2 cellular contexts compared by ENCODE assay signal in the genomic region with DNA sequence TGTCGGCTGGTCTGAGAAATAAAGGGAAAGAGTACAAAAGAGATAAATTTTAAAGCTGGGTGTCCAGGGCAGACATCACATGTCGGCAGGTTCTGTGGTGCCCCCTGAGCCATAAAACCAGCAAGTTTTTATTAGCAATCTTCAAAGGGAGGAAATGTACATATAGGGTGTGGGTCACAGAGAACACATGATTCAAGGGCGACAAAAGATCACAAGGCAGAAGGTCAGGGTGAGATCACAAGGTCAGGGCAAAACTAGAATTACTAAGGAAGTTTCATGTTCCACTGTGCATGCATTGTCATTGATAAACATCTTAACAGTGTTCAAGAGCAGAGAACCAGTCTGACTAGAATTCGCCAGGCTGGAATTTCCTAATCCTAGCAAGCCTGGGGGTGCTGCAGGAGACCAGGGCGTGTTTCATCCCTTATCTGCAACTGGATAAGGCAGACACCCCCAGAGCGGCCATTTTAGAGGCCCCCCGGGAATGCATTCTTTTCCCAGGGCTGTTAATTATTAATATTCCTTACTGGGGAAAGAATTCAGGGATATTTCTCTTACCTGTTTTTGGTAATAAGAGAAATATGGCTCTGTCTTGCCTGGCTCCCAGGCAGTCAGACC.
TF ChIP-seq lines count a peak whose summit lies in the region.
"Not testable (repeated sequence)": the region's sequence is repeated elsewhere in the genome, so short reads cannot be mapped to it uniquely, and the experiment has no call there.

No MANE protein-coding gene starts in this region.

TF ChIP-seq in K562, 482 proteins besides CTCF, POLR2A, EP300 and RAD21:
- TF ChIP-seq NR2C2 (CRISPR knock-in tag; IDR thresholded peaks at IDR 0.05): not testable (repeated sequence)
- TF ChIP-seq NR2C2 (tag; IDR thresholded peaks at IDR 0.05) (0 out of 2 replicates have a peak, but pooled peaks have one; percentile 15), ESRRA (IDR thresholded peaks at IDR 0.05; ENCODE audit: borderline replicate concordance, low read depth) (peak; percentile 45; the same call in 1 of the 2 replicates)

TF ChIP-seq in HepG2, 621 proteins besides CTCF, POLR2A, EP300 and RAD21:
- TF ChIP-seq NCOR1 (IDR thresholded peaks at IDR 0.05; ENCODE audit: borderline replicate concordance, low read length): peak; percentile 35; the same call in 1 of the 2 replicates
- TF ChIP-seq ASH2L (IDR thresholded peaks at IDR 0.05; ENCODE audit: insufficient read length, low read depth, low read length): peak; percentile 36
- TF ChIP-seq HHEX (CRISPR knock-in tag; IDR thresholded peaks at IDR 0.05): 0 out of 2 replicates have a peak, but pooled peaks have one; percentile 23
- TF ChIP-seq NR2F2 (IDR thresholded peaks at IDR 0.05; ENCODE audit: borderline replicate concordance, low read depth): peak; percentile 77
- TF ChIP-seq, protein P1, sequence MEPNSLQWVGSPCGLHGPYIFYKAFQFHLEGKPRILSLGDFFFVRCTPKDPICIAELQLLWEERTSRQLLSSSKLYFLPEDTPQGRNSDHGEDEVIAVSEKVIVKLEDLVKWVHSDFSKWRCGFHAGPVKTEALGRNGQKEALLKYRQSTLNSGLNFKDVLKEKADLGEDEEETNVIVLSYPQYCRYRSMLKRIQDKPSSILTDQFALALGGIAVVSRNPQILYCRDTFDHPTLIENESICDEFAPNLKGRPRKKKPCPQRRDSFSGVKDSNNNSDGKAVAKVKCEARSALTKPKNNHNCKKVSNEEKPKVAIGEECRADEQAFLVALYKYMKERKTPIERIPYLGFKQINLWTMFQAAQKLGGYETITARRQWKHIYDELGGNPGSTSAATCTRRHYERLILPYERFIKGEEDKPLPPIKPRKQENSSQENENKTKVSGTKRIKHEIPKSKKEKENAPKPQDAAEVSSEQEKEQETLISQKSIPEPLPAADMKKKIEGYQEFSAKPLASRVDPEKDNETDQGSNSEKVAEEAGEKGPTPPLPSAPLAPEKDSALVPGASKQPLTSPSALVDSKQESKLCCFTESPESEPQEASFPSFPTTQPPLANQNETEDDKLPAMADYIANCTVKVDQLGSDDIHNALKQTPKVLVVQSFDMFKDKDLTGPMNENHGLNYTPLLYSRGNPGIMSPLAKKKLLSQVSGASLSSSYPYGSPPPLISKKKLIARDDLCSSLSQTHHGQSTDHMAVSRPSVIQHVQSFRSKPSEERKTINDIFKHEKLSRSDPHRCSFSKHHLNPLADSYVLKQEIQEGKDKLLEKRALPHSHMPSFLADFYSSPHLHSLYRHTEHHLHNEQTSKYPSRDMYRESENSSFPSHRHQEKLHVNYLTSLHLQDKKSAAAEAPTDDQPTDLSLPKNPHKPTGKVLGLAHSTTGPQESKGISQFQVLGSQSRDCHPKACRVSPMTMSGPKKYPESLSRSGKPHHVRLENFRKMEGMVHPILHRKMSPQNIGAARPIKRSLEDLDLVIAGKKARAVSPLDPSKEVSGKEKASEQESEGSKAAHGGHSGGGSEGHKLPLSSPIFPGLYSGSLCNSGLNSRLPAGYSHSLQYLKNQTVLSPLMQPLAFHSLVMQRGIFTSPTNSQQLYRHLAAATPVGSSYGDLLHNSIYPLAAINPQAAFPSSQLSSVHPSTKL (CRISPR knock-in tag; IDR thresholded peaks at IDR 0.05): peak; percentile 43
- TF ChIP-seq GABPA (IDR thresholded peaks at IDR 0.05; ENCODE audit: low read depth, low read length); CREM (CRISPR knock-in tag; IDR thresholded peaks at IDR 0.05); FOXP1 (IDR thresholded peaks at IDR 0.05): not testable (repeated sequence)
- 0 out of 2 replicates have a peak, but pooled peaks have one; percentile 24 for TF ChIP-seq GABPA (CRISPR knock-in tag; IDR thresholded peaks at IDR 0.05; ENCODE audit: low read depth)
- TF ChIP-seq BCL6 (CRISPR knock-in tag; IDR thresholded peaks at IDR 0.05): peak; percentile 14; the same call in 1 of the 2 replicates
- TF ChIP-seq, protein P2, sequence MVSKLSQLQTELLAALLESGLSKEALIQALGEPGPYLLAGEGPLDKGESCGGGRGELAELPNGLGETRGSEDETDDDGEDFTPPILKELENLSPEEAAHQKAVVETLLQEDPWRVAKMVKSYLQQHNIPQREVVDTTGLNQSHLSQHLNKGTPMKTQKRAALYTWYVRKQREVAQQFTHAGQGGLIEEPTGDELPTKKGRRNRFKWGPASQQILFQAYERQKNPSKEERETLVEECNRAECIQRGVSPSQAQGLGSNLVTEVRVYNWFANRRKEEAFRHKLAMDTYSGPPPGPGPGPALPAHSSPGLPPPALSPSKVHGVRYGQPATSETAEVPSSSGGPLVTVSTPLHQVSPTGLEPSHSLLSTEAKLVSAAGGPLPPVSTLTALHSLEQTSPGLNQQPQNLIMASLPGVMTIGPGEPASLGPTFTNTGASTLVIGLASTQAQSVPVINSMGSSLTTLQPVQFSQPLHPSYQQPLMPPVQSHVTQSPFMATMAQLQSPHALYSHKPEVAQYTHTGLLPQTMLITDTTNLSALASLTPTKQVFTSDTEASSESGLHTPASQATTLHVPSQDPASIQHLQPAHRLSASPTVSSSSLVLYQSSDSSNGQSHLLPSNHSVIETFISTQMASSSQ (IDR thresholded peaks at IDR 0.05; ENCODE audit: low read depth): peak; percentile 63
- TF ChIP-seq, protein P2 (CRISPR knock-in tag; IDR thresholded peaks at IDR 0.05; ENCODE audit: borderline replicate concordance): not testable (repeated sequence)
- TF ChIP-seq SOX5 (CRISPR knock-in tag; IDR thresholded peaks at IDR 0.05; ENCODE audit: borderline replicate concordance): peak; percentile 26; the same call in 1 of the 2 replicates
- TF ChIP-seq, protein P3, sequence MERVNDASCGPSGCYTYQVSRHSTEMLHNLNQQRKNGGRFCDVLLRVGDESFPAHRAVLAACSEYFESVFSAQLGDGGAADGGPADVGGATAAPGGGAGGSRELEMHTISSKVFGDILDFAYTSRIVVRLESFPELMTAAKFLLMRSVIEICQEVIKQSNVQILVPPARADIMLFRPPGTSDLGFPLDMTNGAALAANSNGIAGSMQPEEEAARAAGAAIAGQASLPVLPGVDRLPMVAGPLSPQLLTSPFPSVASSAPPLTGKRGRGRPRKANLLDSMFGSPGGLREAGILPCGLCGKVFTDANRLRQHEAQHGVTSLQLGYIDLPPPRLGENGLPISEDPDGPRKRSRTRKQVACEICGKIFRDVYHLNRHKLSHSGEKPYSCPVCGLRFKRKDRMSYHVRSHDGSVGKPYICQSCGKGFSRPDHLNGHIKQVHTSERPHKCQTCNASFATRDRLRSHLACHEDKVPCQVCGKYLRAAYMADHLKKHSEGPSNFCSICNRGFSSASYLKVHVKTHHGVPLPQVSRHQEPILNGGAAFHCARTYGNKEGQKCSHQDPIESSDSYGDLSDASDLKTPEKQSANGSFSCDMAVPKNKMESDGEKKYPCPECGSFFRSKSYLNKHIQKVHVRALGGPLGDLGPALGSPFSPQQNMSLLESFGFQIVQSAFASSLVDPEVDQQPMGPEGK (CRISPR knock-in tag; IDR thresholded peaks at IDR 0.05): 0 out of 2 replicates have a peak, but pooled peaks have one; percentile 13
- TF ChIP-seq NR2F6 (IDR thresholded peaks at IDR 0.05): peak; percentile 82
- 0 out of 2 replicates have a peak, but pooled peaks have one; percentile 16 for TF ChIP-seq NR2F6 (CRISPR knock-in tag; IDR thresholded peaks at IDR 0.05)
- TF ChIP-seq, protein P4, sequence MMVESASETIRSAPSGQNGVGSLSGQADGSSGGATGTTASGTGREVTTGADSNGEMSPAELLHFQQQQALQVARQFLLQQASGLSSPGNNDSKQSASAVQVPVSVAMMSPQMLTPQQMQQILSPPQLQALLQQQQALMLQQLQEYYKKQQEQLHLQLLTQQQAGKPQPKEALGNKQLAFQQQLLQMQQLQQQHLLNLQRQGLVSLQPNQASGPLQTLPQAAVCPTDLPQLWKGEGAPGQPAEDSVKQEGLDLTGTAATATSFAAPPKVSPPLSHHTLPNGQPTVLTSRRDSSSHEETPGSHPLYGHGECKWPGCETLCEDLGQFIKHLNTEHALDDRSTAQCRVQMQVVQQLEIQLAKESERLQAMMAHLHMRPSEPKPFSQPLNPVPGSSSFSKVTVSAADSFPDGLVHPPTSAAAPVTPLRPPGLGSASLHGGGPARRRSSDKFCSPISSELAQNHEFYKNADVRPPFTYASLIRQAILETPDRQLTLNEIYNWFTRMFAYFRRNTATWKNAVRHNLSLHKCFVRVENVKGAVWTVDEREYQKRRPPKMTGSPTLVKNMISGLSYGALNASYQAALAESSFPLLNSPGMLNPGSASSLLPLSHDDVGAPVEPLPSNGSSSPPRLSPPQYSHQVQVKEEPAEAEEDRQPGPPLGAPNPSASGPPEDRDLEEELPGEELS (CRISPR knock-in tag; IDR thresholded peaks at IDR 0.05): 0 out of 2 replicates have a peak, but pooled peaks have one; percentile 25
- TF ChIP-seq, protein P5, sequence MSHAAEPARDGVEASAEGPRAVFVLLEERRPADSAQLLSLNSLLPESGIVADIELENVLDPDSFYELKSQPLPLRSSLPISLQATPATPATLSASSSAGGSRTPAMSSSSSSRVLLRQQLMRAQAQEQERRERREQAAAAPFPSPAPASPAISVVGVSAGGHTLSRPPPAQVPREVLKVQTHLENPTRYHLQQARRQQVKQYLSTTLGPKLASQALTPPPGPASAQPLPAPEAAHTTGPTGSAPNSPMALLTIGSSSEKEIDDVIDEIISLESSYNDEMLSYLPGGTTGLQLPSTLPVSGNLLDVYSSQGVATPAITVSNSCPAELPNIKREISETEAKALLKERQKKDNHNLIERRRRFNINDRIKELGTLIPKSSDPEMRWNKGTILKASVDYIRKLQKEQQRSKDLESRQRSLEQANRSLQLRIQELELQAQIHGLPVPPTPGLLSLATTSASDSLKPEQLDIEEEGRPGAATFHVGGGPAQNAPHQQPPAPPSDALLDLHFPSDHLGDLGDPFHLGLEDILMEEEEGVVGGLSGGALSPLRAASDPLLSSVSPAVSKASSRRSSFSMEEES (CRISPR knock-in tag; IDR thresholded peaks at IDR 0.05): peak; percentile 62; the same call in 1 of the 2 replicates
- peak; percentile 70 for TF ChIP-seq TBL1XR1 (IDR thresholded peaks at IDR 0.05; ENCODE audit: borderline replicate concordance, low read length, partially characterized antibody)
- TF ChIP-seq, protein P6, sequence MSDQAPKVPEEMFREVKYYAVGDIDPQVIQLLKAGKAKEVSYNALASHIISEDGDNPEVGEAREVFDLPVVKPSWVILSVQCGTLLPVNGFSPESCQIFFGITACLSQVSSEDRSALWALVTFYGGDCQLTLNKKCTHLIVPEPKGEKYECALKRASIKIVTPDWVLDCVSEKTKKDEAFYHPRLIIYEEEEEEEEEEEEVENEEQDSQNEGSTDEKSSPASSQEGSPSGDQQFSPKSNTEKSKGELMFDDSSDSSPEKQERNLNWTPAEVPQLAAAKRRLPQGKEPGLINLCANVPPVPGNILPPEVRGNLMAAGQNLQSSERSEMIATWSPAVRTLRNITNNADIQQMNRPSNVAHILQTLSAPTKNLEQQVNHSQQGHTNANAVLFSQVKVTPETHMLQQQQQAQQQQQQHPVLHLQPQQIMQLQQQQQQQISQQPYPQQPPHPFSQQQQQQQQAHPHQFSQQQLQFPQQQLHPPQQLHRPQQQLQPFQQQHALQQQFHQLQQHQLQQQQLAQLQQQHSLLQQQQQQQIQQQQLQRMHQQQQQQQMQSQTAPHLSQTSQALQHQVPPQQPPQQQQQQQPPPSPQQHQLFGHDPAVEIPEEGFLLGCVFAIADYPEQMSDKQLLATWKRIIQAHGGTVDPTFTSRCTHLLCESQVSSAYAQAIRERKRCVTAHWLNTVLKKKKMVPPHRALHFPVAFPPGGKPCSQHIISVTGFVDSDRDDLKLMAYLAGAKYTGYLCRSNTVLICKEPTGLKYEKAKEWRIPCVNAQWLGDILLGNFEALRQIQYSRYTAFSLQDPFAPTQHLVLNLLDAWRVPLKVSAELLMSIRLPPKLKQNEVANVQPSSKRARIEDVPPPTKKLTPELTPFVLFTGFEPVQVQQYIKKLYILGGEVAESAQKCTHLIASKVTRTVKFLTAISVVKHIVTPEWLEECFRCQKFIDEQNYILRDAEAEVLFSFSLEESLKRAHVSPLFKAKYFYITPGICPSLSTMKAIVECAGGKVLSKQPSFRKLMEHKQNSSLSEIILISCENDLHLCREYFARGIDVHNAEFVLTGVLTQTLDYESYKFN (CRISPR knock-in tag; conservative IDR thresholded peaks at IDR 0.05): peak; percentile 14; the same call in 1 of the 2 replicates
- peak; percentile 31 for TF ChIP-seq TEAD3 (CRISPR knock-in tag; optimal IDR thresholded peaks at IDR 0.05; ENCODE audit: borderline replicate concordance)
- TF ChIP-seq TCF7 (IDR thresholded peaks at IDR 0.05; ENCODE audit: low read depth): peak; percentile 81
- TF ChIP-seq NCOA2 (CRISPR knock-in tag; IDR thresholded peaks at IDR 0.05): peak; percentile 39; the same call in 1 of the 2 replicates
- TF ChIP-seq CREM (IDR thresholded peaks at IDR 0.05): peak; percentile 48; the same call in 1 of the 2 replicates
- peak; percentile 83 for TF ChIP-seq RARA (CRISPR knock-in tag; IDR thresholded peaks at IDR 0.05)
- TF ChIP-seq BHLHE40 (IDR thresholded peaks at IDR 0.05; ENCODE audit: low read length): peak; percentile 6; the same call in 1 of the 2 replicates
- TF ChIP-seq FOXP1 (CRISPR knock-in tag; IDR thresholded peaks at IDR 0.05): 0 out of 2 replicates have a peak, but pooled peaks have one; percentile 13
- 0 out of 2 replicates have a peak, but pooled peaks have one; percentile 23 for TF ChIP-seq NFIC (IDR thresholded peaks at IDR 0.05; ENCODE audit: low read length)
- TF ChIP-seq, protein P7, sequence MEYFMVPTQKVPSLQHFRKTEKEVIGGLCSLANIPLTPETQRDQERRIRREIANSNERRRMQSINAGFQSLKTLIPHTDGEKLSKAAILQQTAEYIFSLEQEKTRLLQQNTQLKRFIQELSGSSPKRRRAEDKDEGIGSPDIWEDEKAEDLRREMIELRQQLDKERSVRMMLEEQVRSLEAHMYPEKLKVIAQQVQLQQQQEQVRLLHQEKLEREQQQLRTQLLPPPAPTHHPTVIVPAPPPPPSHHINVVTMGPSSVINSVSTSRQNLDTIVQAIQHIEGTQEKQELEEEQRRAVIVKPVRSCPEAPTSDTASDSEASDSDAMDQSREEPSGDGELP (IDR thresholded peaks at IDR 0.05; ENCODE audit: borderline replicate concordance, low read depth): peak; percentile 36; the same call in 1 of the 2 replicates
